ENCODE assay signal across 25 cellular contexts in the genomic region with DNA sequence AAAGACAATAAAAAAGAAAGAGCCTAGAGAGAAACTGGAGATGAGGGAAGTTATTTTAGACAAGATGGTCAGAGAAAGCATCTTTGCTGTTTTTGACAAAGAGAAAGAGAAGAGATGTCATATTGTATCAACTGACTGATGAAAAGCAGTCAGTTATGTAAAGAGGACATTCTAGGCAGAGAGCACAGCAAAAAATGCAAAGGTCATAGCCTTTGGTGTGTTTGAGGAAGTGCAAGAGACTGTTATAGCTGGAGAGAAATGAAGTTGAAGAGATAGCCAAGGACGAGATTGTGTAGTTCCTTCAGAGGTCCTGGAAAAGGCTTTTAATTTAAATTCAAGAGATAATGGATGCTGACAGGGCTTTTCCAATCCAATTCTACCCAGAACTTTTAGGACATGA.
"Had no signal": no experiment of that assay in that cellular context is flagged by ENCODE, and none has a peak within 500 bp of the region (broad histone marks: within the 10 kb centered on the region; RNA-seq: fewer than 3 reads in every experiment).

No MANE protein-coding gene starts in this region.

- H3K36me3 ChIP-seq: neural progenitor cell, ovary, right lobe of liver, sigmoid colon, stomach, thoracic aorta, thyroid gland, tibial nerve, upper lobe of left lung, vagina had no signal

- H3K27me3 ChIP-seq: neural progenitor cell, ovary, right lobe of liver, sigmoid colon, stomach, thyroid gland, tibial nerve, upper lobe of left lung, vagina had no signal

- DNase-seq: natural killer cell; occipital lobe; ovary; posterior cingulate gyrus; psoas muscle; right cardiac atrium; right lobe of liver; sigmoid colon; small intestine; stimulated activated CD4-positive, alpha-beta T cell treated with anti-CD3 and anti-CD28 coated beads, Interleukin-15, amount 100 ng/mL, for 24 hours; stimulated activated CD4-positive, alpha-beta T cell treated with anti-CD3 and anti-CD28 coated beads, Interleukin-4, amount 100 ng/mL, for 1 hour; stimulated activated CD4-positive, alpha-beta T cell treated with anti-CD3 and anti-CD28 coated beads, Interleukin-4, amount 100 ng/mL, for 4 hours; stimulated activated CD8-positive, alpha-beta memory T cell treated with anti-CD3 and anti-CD28 coated beads, Interleukin-4, amount 100 ng/mL, for 48 hours; stimulated activated naive CD4-positive, alpha-beta T cell treated with Interleukin-2 at 50 U/mL for 16 hours; stomach; thyroid gland; trophoblast cell; upper lobe of left lung had no signal

- H3K4me1 ChIP-seq: parathyroid adenoma, psoas muscle, right lobe of liver, sigmoid colon, stomach, thyroid gland, tibial nerve, upper lobe of left lung, vagina had no signal

- ATAC-seq: natural killer cell; psoas muscle; right cardiac atrium; right lobe of liver; stimulated activated memory B cell treated with anti-CD40 and anti-IgM and Interleukin-4, amounts not matched to agents 10 μg/mL and 1 μg/mL and 100 μg/mL, for 72 hours had no signal

- H3K4me2 ChIP-seq: neural progenitor cell had no signal

- H3K9ac ChIP-seq: neural progenitor cell, parathyroid adenoma had no signal

- H2AFZ ChIP-seq: neural progenitor cell, parathyroid adenoma had no signal

- FAIRE-seq: small intestine, urothelium cell line had no signal

- H3K4me3 ChIP-seq: neural progenitor cell, ovary, psoas muscle, right lobe of liver, sigmoid colon, stomach, thoracic aorta, thyroid gland, tibial nerve, upper lobe of left lung, vagina had no signal

- H3K9me3 ChIP-seq: ovary, psoas muscle, right lobe of liver, sigmoid colon, stomach, thoracic aorta, thyroid gland, tibial nerve, upper lobe of left lung, vagina had no signal

- H3K27ac ChIP-seq: neural progenitor cell, ovary, parathyroid adenoma, psoas muscle, right lobe of liver, sigmoid colon, stomach, thoracic aorta, thyroid gland, tibial nerve, upper lobe of left lung, vagina had no signal

- H3K79me2 ChIP-seq: parathyroid adenoma had no signal
